Comparison of ENCODE assay signal across 3 cellular contexts in the genomic region with DNA sequence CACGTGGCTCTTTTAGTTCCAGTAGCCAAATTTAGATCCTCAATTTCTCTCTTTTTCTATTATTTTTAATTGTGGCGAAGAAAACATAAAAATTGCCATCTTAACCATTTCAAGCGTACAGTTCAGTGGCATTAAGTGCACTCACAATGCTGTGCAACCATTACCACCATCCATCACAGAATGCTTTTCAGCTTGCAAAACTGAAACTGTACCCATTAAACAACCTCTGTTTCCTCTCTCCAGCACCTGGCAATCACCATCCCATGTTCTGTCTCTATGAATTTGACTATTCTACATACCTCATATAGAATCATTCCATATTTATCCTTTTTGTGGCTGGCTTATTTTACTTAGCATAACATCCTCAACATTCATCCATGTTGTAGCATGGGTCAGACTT.
TF ChIP-seq lines count a peak whose summit lies in the region.

No MANE protein-coding gene starts in this region.

TF ChIP-seq in SK-N-SH, 30 proteins besides CTCF, POLR2A, EP300 and RAD21 (continued from another document):
- TF ChIP-seq, protein P1, sequence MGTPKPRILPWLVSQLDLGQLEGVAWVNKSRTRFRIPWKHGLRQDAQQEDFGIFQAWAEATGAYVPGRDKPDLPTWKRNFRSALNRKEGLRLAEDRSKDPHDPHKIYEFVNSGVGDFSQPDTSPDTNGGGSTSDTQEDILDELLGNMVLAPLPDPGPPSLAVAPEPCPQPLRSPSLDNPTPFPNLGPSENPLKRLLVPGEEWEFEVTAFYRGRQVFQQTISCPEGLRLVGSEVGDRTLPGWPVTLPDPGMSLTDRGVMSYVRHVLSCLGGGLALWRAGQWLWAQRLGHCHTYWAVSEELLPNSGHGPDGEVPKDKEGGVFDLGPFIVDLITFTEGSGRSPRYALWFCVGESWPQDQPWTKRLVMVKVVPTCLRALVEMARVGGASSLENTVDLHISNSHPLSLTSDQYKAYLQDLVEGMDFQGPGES (IDR thresholded peaks at IDR 0.05; ENCODE audit: low read depth, low read length) = no peak
- no peak for TF ChIP-seq FOXM1 (IDR thresholded peaks at IDR 0.05; ENCODE audit: low read depth)
- no peak for TF ChIP-seq EZH2phosphoT487 (IDR thresholded peaks at IDR 0.05; ENCODE audit: borderline replicate concordance, low read depth)
- TF ChIP-seq CHD2 (IDR thresholded peaks at IDR 0.05; ENCODE audit: low read length, partially characterized antibody) = no peak
- no peak for TF ChIP-seq MXI1 (IDR thresholded peaks at IDR 0.05; ENCODE audit: low read depth, low read length)
- TF ChIP-seq ELF1 (IDR thresholded peaks at IDR 0.05) = no peak

TF ChIP-seq in SK-N-SH treated with all-trans-retinoic acid at 6 μM for 48 hours, 23 proteins besides CTCF, POLR2A, EP300 and RAD21:
- TF ChIP-seq, protein P2, sequence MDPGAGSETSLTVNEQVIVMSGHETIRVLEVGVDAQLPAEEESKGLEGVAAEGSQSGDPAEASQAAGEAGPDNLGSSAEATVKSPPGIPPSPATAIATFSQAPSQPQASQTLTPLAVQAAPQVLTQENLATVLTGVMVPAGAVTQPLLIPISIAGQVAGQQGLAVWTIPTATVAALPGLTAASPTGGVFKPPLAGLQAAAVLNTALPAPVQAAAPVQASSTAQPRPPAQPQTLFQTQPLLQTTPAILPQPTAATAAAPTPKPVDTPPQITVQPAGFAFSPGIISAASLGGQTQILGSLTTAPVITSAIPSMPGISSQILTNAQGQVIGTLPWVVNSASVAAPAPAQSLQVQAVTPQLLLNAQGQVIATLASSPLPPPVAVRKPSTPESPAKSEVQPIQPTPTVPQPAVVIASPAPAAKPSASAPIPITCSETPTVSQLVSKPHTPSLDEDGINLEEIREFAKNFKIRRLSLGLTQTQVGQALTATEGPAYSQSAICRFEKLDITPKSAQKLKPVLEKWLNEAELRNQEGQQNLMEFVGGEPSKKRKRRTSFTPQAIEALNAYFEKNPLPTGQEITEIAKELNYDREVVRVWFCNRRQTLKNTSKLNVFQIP (CRISPR knock-in tag; IDR thresholded peaks at IDR 0.05; ENCODE audit: borderline replicate concordance, low read depth) = no peak
- TF ChIP-seq, protein P3, sequence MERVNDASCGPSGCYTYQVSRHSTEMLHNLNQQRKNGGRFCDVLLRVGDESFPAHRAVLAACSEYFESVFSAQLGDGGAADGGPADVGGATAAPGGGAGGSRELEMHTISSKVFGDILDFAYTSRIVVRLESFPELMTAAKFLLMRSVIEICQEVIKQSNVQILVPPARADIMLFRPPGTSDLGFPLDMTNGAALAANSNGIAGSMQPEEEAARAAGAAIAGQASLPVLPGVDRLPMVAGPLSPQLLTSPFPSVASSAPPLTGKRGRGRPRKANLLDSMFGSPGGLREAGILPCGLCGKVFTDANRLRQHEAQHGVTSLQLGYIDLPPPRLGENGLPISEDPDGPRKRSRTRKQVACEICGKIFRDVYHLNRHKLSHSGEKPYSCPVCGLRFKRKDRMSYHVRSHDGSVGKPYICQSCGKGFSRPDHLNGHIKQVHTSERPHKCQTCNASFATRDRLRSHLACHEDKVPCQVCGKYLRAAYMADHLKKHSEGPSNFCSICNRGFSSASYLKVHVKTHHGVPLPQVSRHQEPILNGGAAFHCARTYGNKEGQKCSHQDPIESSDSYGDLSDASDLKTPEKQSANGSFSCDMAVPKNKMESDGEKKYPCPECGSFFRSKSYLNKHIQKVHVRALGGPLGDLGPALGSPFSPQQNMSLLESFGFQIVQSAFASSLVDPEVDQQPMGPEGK (CRISPR knock-in tag; IDR thresholded peaks at IDR 0.05; ENCODE audit: borderline replicate concordance) = no peak
- no peak for TF ChIP-seq TCF4 (CRISPR knock-in tag; IDR thresholded peaks at IDR 0.05; ENCODE audit: borderline replicate concordance)
- TF ChIP-seq CSDC2 (CRISPR knock-in tag; IDR thresholded peaks at IDR 0.05) = no peak
- no peak for TF ChIP-seq ARNTL (CRISPR knock-in tag; IDR thresholded peaks at IDR 0.05; ENCODE audit: borderline replicate concordance, low read depth)
- TF ChIP-seq ZNF70 (CRISPR knock-in tag; IDR thresholded peaks at IDR 0.05) = no peak
- TF ChIP-seq ZC3H10 (CRISPR knock-in tag; IDR thresholded peaks at IDR 0.05) = no peak
- no peak for TF ChIP-seq PPARA (CRISPR knock-in tag; IDR thresholded peaks at IDR 0.05; ENCODE audit: borderline replicate concordance)
- TF ChIP-seq TOX (CRISPR knock-in tag; IDR thresholded peaks at IDR 0.05; ENCODE audit: borderline replicate concordance) = no peak
- no peak for TF ChIP-seq GLIS3 (CRISPR knock-in tag; IDR thresholded peaks at IDR 0.05)
- TF ChIP-seq OSR1 (CRISPR knock-in tag; IDR thresholded peaks at IDR 0.05) = no peak
- TF ChIP-seq ISL1 (CRISPR knock-in tag; IDR thresholded peaks at IDR 0.05) = no peak
- no peak for TF ChIP-seq ZFP3 (CRISPR knock-in tag; IDR thresholded peaks at IDR 0.05)
- no peak for TF ChIP-seq SNAI2 (CRISPR knock-in tag; IDR thresholded peaks at IDR 0.05)
- no peak for TF ChIP-seq BACH2 (CRISPR knock-in tag; IDR thresholded peaks at IDR 0.05; ENCODE audit: borderline replicate concordance)
- TF ChIP-seq ESRRG (CRISPR knock-in tag; IDR thresholded peaks at IDR 0.05) = no peak
- TF ChIP-seq, protein P4, sequence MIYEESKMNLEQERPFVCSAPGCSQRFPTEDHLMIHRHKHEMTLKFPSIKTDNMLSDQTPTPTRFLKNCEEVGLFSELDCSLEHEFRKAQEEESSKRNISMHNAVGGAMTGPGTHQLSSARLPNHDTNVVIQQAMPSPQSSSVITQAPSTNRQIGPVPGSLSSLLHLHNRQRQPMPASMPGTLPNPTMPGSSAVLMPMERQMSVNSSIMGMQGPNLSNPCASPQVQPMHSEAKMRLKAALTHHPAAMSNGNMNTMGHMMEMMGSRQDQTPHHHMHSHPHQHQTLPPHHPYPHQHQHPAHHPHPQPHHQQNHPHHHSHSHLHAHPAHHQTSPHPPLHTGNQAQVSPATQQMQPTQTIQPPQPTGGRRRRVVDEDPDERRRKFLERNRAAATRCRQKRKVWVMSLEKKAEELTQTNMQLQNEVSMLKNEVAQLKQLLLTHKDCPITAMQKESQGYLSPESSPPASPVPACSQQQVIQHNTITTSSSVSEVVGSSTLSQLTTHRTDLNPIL (CRISPR knock-in tag; IDR thresholded peaks at IDR 0.05; ENCODE audit: low read depth) = no peak
TF ChIP-seq in SK-N-SH treated with all-trans-retinoic acid at 6 μM for 48 hours: peak in this region for 0.

TF ChIP-seq in IMR-90, 13 proteins besides CTCF, POLR2A, EP300 and RAD21 (continued from another document):
- TF ChIP-seq, protein P5, sequence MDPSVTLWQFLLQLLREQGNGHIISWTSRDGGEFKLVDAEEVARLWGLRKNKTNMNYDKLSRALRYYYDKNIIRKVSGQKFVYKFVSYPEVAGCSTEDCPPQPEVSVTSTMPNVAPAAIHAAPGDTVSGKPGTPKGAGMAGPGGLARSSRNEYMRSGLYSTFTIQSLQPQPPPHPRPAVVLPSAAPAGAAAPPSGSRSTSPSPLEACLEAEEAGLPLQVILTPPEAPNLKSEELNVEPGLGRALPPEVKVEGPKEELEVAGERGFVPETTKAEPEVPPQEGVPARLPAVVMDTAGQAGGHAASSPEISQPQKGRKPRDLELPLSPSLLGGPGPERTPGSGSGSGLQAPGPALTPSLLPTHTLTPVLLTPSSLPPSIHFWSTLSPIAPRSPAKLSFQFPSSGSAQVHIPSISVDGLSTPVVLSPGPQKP (IDR thresholded peaks at IDR 0.05; ENCODE audit: borderline replicate concordance, low read depth, low read length) = no peak
- TF ChIP-seq SMC3 (IDR thresholded peaks at IDR 0.05; ENCODE audit: low read depth, low read length) = no peak
